In genomic region chr10:124112891-124113580, GRCh38 we compare ENCODE assay signal across 28 cellular contexts.
"Had no signal": no experiment of that assay in that cellular context is flagged by ENCODE, and none has a peak within 500 bp of the region (broad histone marks: within the 10 kb centered on the region; RNA-seq: fewer than 3 reads in every experiment).

No MANE protein-coding gene starts in this region.

- DNase-seq: naive thymus-derived CD4-positive, alpha-beta T cell; natural killer cell; occipital lobe; pancreas; retina; right cardiac atrium; sigmoid colon; small intestine; stimulated activated CD4-positive, alpha-beta T cell treated with anti-CD3 and anti-CD28 coated beads, Interleukin-15, amount 100 ng/mL, for 24 hours; stimulated activated CD4-positive, alpha-beta T cell treated with anti-CD3 and anti-CD28 coated beads, Interleukin-2, amount 100 ng/mL, for 24 hours; stimulated activated CD4-positive, alpha-beta T cell treated with anti-CD3 and anti-CD28 coated beads, Interleukin-2, amount 100 ng/mL, for 48 hours; stimulated activated CD4-positive, alpha-beta T cell treated with anti-CD3 and anti-CD28 coated beads, Interleukin-4, amount 100 ng/mL, for 24 hours; stimulated activated naive CD4-positive, alpha-beta T cell; stimulated activated naive CD8-positive, alpha-beta T cell treated with anti-CD3 and anti-CD28 coated beads, Interleukin-15, amount 100 ng/mL, for 72 hours; stimulated activated naive CD8-positive, alpha-beta T cell treated with anti-CD3 and anti-CD28 coated beads, Interleukin-15, Interleukin-2, amounts not matched to agents 100 U/mL and 50 U/mL, for 24 hours; substantia nigra; testis; tibial artery; transverse colon; upper lobe of left lung had no signal

- H3K27me3 Mint-ChIP-seq: stimulated activated memory B cell treated with anti-CD40 and anti-IgM and Interleukin-4, amounts not matched to agents 10 μg/mL and 1 μg/mL and 100 μg/mL, for 72 hours had no signal

- H3K27ac ChIP-seq: neural progenitor cell, pancreas, prostate gland, right lobe of liver, sigmoid colon, suprapubic skin, testis, tibial artery, transverse colon, upper lobe of left lung, vagina had no signal

- FAIRE-seq: pancreas, small intestine, urothelium cell line had no signal

- H3K36me3 ChIP-seq: neural progenitor cell, pancreas, prostate gland, right lobe of liver, sigmoid colon, suprapubic skin, tibial artery, transverse colon, upper lobe of left lung, vagina had no signal

- H2AFZ ChIP-seq: neural progenitor cell had no signal

- H3K4me3 Mint-ChIP-seq: naive thymus-derived CD4-positive, alpha-beta T cell; natural killer cell; nephron; neural progenitor cell; stimulated activated memory B cell treated with anti-CD40 and anti-IgM and Interleukin-4, amounts not matched to agents 10 μg/mL and 1 μg/mL and 100 μg/mL, for 72 hours; stimulated activated naive CD8-positive, alpha-beta T cell treated with anti-CD3 and anti-CD28 coated beads, Interleukin-15, amount 100 ng/mL, for 72 hours had no signal

- H3K4me1 ChIP-seq: neural progenitor cell, pancreas, prostate gland, right lobe of liver, testis, tibial artery, transverse colon had no signal

- H3K27ac Mint-ChIP-seq: naive thymus-derived CD4-positive, alpha-beta T cell; natural killer cell; nephron; neural progenitor cell; stimulated activated memory B cell treated with anti-CD40 and anti-IgM and Interleukin-4, amounts not matched to agents 10 μg/mL and 1 μg/mL and 100 μg/mL, for 72 hours; stimulated activated naive CD8-positive, alpha-beta T cell treated with anti-CD3 and anti-CD28 coated beads, Interleukin-15, amount 100 ng/mL, for 72 hours had no signal

- H3K4me1 Mint-ChIP-seq: naive thymus-derived CD4-positive, alpha-beta T cell; natural killer cell; nephron; stimulated activated naive CD8-positive, alpha-beta T cell treated with anti-CD3 and anti-CD28 coated beads, Interleukin-15, amount 100 ng/mL, for 72 hours had no signal

- H3K27me3 ChIP-seq: neural progenitor cell, pancreas, right lobe of liver, sigmoid colon, testis, tibial artery, transverse colon, upper lobe of left lung, vagina had no signal

- H3K9ac ChIP-seq: neural progenitor cell had no signal

- H3K9me3 Mint-ChIP-seq: natural killer cell; nephron; stimulated activated memory B cell treated with anti-CD40 and anti-IgM and Interleukin-4, amounts not matched to agents 10 μg/mL and 1 μg/mL and 100 μg/mL, for 72 hours; stimulated activated naive CD8-positive, alpha-beta T cell treated with anti-CD3 and anti-CD28 coated beads, Interleukin-15, amount 100 ng/mL, for 72 hours had no signal

- H3K36me3 Mint-ChIP-seq: naive thymus-derived CD4-positive, alpha-beta T cell; natural killer cell; neural progenitor cell; stimulated activated memory B cell treated with anti-CD40 and anti-IgM and Interleukin-4, amounts not matched to agents 10 μg/mL and 1 μg/mL and 100 μg/mL, for 72 hours had no signal

- H3K4me3 ChIP-seq: neural progenitor cell, pancreas, prostate gland, right lobe of liver, sigmoid colon, suprapubic skin, testis, tibial artery, transverse colon, upper lobe of left lung, vagina had no signal

- H3K4me2 ChIP-seq: neural progenitor cell had no signal

- H3K9me3 ChIP-seq: pancreas, prostate gland, right lobe of liver, sigmoid colon, suprapubic skin, testis, tibial artery, transverse colon, upper lobe of left lung, vagina had no signal
